1 cellular context compared by ENCODE assay signal in genomic region chr17:79949646-79950292, GRCh38.
TF ChIP-seq lines count a peak whose summit lies in the region.

No MANE protein-coding gene starts in this region.

TF ChIP-seq in H1, 55 proteins besides CTCF, POLR2A, EP300 and RAD21 (continued from another document):
- TF ChIP-seq CHD7 (IDR thresholded peaks at IDR 0.05; ENCODE audit: insufficient replicate concordance, low read length), result peak; percentile 29
- TF ChIP-seq HDAC6 (IDR thresholded peaks at IDR 0.05; ENCODE audit: low read depth, low read length), result no peak
- TF ChIP-seq KDM1A (IDR thresholded peaks at IDR 0.05; ENCODE audit: borderline replicate concordance, low read length), result no peak
- TF ChIP-seq GABPA (IDR thresholded peaks at IDR 0.05; ENCODE audit: borderline replicate concordance, insufficient read depth, low read length), result no peak
- no peak for TF ChIP-seq YY1 (IDR thresholded peaks at IDR 0.05; ENCODE audit: low read depth, low read length)
- TF ChIP-seq ATF3 (IDR thresholded peaks at IDR 0.05; ENCODE audit: insufficient read depth, low read depth, low read length), result no peak
- TF ChIP-seq BACH1 (IDR thresholded peaks at IDR 0.05; ENCODE audit: low read length), result no peak
- TF ChIP-seq BRCA1 (IDR thresholded peaks at IDR 0.05; ENCODE audit: low read depth, low read length), result no peak
- TF ChIP-seq MAX (IDR thresholded peaks at IDR 0.05), result 0 out of 2 replicates have a peak, but pooled peaks have one; percentile 34
- TF ChIP-seq CREB1 (IDR thresholded peaks at IDR 0.05), result peak; percentile 93
- TF ChIP-seq JUN (IDR thresholded peaks at IDR 0.05; ENCODE audit: low read depth, low read length), result no peak
- 0 out of 2 replicates have a peak, but pooled peaks have one; percentile 56 for TF ChIP-seq RBBP5 (IDR thresholded peaks at IDR 0.05; ENCODE audit: borderline replicate concordance, low read depth, low read length)
- TF ChIP-seq TAF1 (IDR thresholded peaks at IDR 0.05; ENCODE audit: low read depth, low read length), result no peak
- no peak for TF ChIP-seq SAP30 (IDR thresholded peaks at IDR 0.05; ENCODE audit: insufficient read depth, insufficient replicate concordance, low read length)
